16 cellular contexts compared by ENCODE assay signal in genomic region chr10:77291596-77292505, GRCh38.
DNase-seq lines count a peak whose midpoint lies in the region; ATAC-seq and TF ChIP-seq lines count a peak whose summit lies in the region.
"Had no signal": no experiment of that assay in that cellular context is flagged by ENCODE, and none has a peak within 500 bp of the region (broad histone marks: within the 10 kb centered on the region; RNA-seq: fewer than 3 reads in every experiment).

No MANE protein-coding gene starts in this region.

- H3K36me3 Mint-ChIP-seq in GM23338 (ENCODE audit: low read depth) = no peaks in the 10 kb centered on the region; the same call in 2 of the 3 replicates

- H3K27me3 Mint-ChIP-seq in GM23338 (ENCODE audit: insufficient read depth, low read depth, poor library complexity) = peaks cover 5% of the 10 kb centered on the region

- TF ChIP-seq CTCF in GM23338 (conservative IDR thresholded peaks at IDR 0.05; ENCODE audit: low read depth in 2 of 2) = no peak
- no peak for TF ChIP-seq CTCF in SK-N-SH (IDR thresholded peaks at IDR 0.05)
- no peak for TF ChIP-seq CTCF in tibial artery (IDR thresholded peaks at IDR 0.05)
- no peak for TF ChIP-seq CTCF in psoas muscle (IDR thresholded peaks at IDR 0.05)

- no peaks in the 10 kb centered on the region for H3K9me3 Mint-ChIP-seq in GM23338

- H3K27ac Mint-ChIP-seq in GM23338 = no peak overlapping the region

- H3K4me3 Mint-ChIP-seq in GM23338 = no peak overlapping the region

- no peaks in the 10 kb centered on the region for H3K9me3 ChIP-seq in SK-N-SH
- H3K9me3 ChIP-seq in tibial artery = no peaks in the 10 kb centered on the region
- no peaks in the 10 kb centered on the region for H3K9me3 ChIP-seq in psoas muscle
- H3K9me3 ChIP-seq: adrenal gland had no signal

- no peak for DNase-seq in GM23338 (ENCODE audit: low spot score)
- no peak for DNase-seq in SK-N-SH
- DNase-seq in iPS-NIHi7 (ENCODE audit: extremely low spot score) = peak; percentile 29
- DNase-seq in tibial artery = no peak
- DNase-seq in psoas muscle = no peak
- DNase-seq in NCI-H1930 (lab: John Stamatoyannopoulos, UW) = no peak
- DNase-seq: activated T-cell treated with anti-CD3 and anti-CD28 coated beads, Interleukin-2, amount 50 U/mL, for 1 hour; adrenal gland; dermis blood vessel endothelial cell; NCI-H1105; NCI-H510A treated with DMSO at 0.1 percent for 48 hours; right cardiac atrium; stimulated activated naive CD4-positive, alpha-beta T cell treated with Interleukin-2 at 50 U/mL for 16 hours; T-helper 2 cell had no signal

- H3K4me2 ChIP-seq in GM23338 = no peak overlapping the region
- H3K4me2 ChIP-seq in SK-N-SH = peak overlapping the region; percentile 63; the same call in 1 of the 2 replicates

- H3K4me1 ChIP-seq in GM23338 (ENCODE audit: insufficient read depth) = peaks cover 46% of the 10 kb centered on the region
- peaks cover 27 to 54% of the 10 kb centered on the region in 2 experiments for H3K4me1 ChIP-seq in SK-N-SH (ENCODE audit: control insufficient read depth in 1 of 2, insufficient read depth in 2 of 2, low read depth in 1 of 2, low read length in 1 of 2)
- peaks cover 0 to 79% (median 41%) of the 10 kb centered on the region in 4 donors for H3K4me1 ChIP-seq in tibial artery
- peaks cover 12% of the 10 kb centered on the region for H3K4me1 ChIP-seq in psoas muscle
- H3K4me1 ChIP-seq: adrenal gland had no signal

- H3K36me3 ChIP-seq in GM23338 (ENCODE audit: insufficient read depth) = no peaks in the 10 kb centered on the region
- H3K36me3 ChIP-seq in SK-N-SH (replicated peaks in 1 of 2; ENCODE audit: control insufficient read depth in 1 of 2, insufficient read depth in 2 of 2, low read length in 1 of 2) = no peaks in the 10 kb centered on the region
- no peaks in the 10 kb centered on the region for H3K36me3 ChIP-seq in tibial artery
- no peaks in the 10 kb centered on the region for H3K36me3 ChIP-seq in psoas muscle (ENCODE audit: insufficient read depth in 1 of 2, low read depth in 1 of 2)
- H3K36me3 ChIP-seq: adrenal gland had no signal

- H3K27me3 ChIP-seq in GM23338 (ENCODE audit: insufficient read depth) (no peaks in the 10 kb centered on the region), SK-N-SH (ENCODE audit: insufficient read depth) (no peaks in the 10 kb centered on the region), tibial artery (no peaks in the 10 kb centered on the region), psoas muscle (ENCODE audit: insufficient read depth in 3 of 3, low read length in 2 of 3) (no peaks in the 10 kb centered on the region)
- H3K27me3 ChIP-seq: adrenal gland had no signal

- peaks cover 10% of the 10 kb centered on the region; the same call in 1 of the 2 replicates for H3K9me2 ChIP-seq in GM23338 (ENCODE audit: insufficient read depth)
- H3K9me2 ChIP-seq in SK-N-SH = no peaks in the 10 kb centered on the region

- H3K79me2 ChIP-seq in GM23338 (replicated peaks; ENCODE audit: insufficient read depth) = no peaks in the 10 kb centered on the region
- H3K79me2 ChIP-seq in SK-N-SH (ENCODE audit: insufficient read depth) = peaks cover 8% of the 10 kb centered on the region; the same call in 1 of the 2 replicates

- POLR2A ChIA-PET in SK-N-SH (lab: Yijun Ruan, JAX) = no interaction called here

- peak overlapping the region; percentile 76; the same call in 1 of the 2 replicates for H3K9ac ChIP-seq in SK-N-SH

- intact Hi-C loops in tibial artery (cut with DNase I; ENCODE audit: low total_unique reads) = no loop called here
- intact Hi-C loops in psoas muscle (cut with DNase I) = no loop called here

- CTCF ChIA-PET in SK-N-SH (lab: Yijun Ruan, JAX) = interaction anchor here (0.9 to 1.3 kb wide), 3 partner anchors 10 to 126 kb away, joined by 3 read pairs; no protein-coding TSS in a partner anchor

- H3K4me1 Mint-ChIP-seq in GM23338 = peaks cover 49% of the 10 kb centered on the region

- ATAC-seq in GM23338 (peak; percentile 43), psoas muscle (no peak), GM18873 (IDR thresholded peaks at IDR 0.05; ENCODE audit: low FRiP score, unreplicated experiment) (no peak)
- ATAC-seq: HepG2, right cardiac atrium had no signal

- no peak overlapping the region for H3K27ac ChIP-seq in GM23338 (ENCODE audit: low read depth)
- H3K27ac ChIP-seq in SK-N-SH (ENCODE audit: low read depth in 2 of 2, low read length in 1 of 2) = peak overlapping the region; percentile 87 to 95; a peak in 3 of 4 replicates
- H3K27ac ChIP-seq in tibial artery = peak overlapping the region; percentile 18 to 21
- no peak overlapping the region for H3K27ac ChIP-seq in psoas muscle
- H3K27ac ChIP-seq: adrenal gland had no signal

- WGBS in SK-N-SH (ENCODE audit: low lambda C conversion rate) = 70% methylated on average over 7 of the region's 10 CpGs
- WGBS in psoas muscle, 3 donors = 71 to 76% (median 75%) methylated on average over 10 of the region's 10 CpGs

- H4K20me1 ChIP-seq in GM23338 (replicated peaks; ENCODE audit: insufficient read depth) = no peaks in the 10 kb centered on the region
- no peaks in the 10 kb centered on the region for H4K20me1 ChIP-seq in SK-N-SH (ENCODE audit: insufficient read depth)

- no peak overlapping the region for H3K4me3 ChIP-seq in GM23338
- no peak overlapping the region for H3K4me3 ChIP-seq in SK-N-SH (ENCODE audit: low read depth in 2 of 2, low read length in 1 of 2)
- no peak overlapping the region for H3K4me3 ChIP-seq in tibial artery
- H3K4me3 ChIP-seq in psoas muscle = no peak overlapping the region
- H3K4me3 ChIP-seq: adrenal gland had no signal

- no peak for TF ChIP-seq EP300 in SK-N-SH (IDR thresholded peaks at IDR 0.05; ENCODE audit: borderline replicate concordance in 1 of 2, low read depth in 1 of 2, low read length in 1 of 2)

- H2AFZ ChIP-seq in GM23338 (no peak overlapping the region), SK-N-SH (ENCODE audit: low read depth) (no peak overlapping the region; the same call in 1 of the 2 replicates)

- no peak for TF ChIP-seq RAD21 in SK-N-SH (IDR thresholded peaks at IDR 0.05; ENCODE audit: low read length)

- no peaks in the 10 kb centered on the region for H3F3A ChIP-seq in GM23338 (replicated peaks; ENCODE audit: low read depth)
- H3F3A ChIP-seq in SK-N-SH (replicated peaks; ENCODE audit: insufficient read depth) = peaks cover 31% of the 10 kb centered on the region

TF ChIP-seq in GM23338, 12 proteins besides CTCF, POLR2A, EP300 and RAD21 (continues in another document):
- TF ChIP-seq ZNF331 (CRISPR knock-in tag; IDR thresholded peaks at IDR 0.05; ENCODE audit: low read depth) (no peak), JUNB (IDR thresholded peaks at IDR 0.05; ENCODE audit: unreplicated experiment) (no peak), ZNF114 (CRISPR knock-in tag; IDR thresholded peaks at IDR 0.05) (no peak), ETS1 (IDR thresholded peaks at IDR 0.05) (no peak), NANOG (IDR thresholded peaks at IDR 0.05; ENCODE audit: borderline replicate concordance) (no peak), EZH2 (IDR thresholded peaks at IDR 0.05; ENCODE audit: low read depth, unreplicated experiment) (no peak), STAT1 (IDR thresholded peaks at IDR 0.05; ENCODE audit: unreplicated experiment) (no peak), POLR2AphosphoS5 (IDR thresholded peaks at IDR 0.05; ENCODE audit: low read depth) (no peak)

TF ChIP-seq in SK-N-SH, 30 proteins besides CTCF, POLR2A, EP300 and RAD21:
- no peak for TF ChIP-seq FOSL2 (IDR thresholded peaks at IDR 0.05; ENCODE audit: borderline replicate concordance, low read depth)
- no peak for TF ChIP-seq JUND (IDR thresholded peaks at IDR 0.05)
- no peak for TF ChIP-seq CHD2 (IDR thresholded peaks at IDR 0.05; ENCODE audit: low read length, partially characterized antibody)
- no peak for TF ChIP-seq PBX3 (IDR thresholded peaks at IDR 0.05)
- 0 out of 2 replicates have a peak, but pooled peaks have one; percentile 11 for TF ChIP-seq TEAD4 (IDR thresholded peaks at IDR 0.05; ENCODE audit: borderline replicate concordance, insufficient read depth)
- no peak for TF ChIP-seq YY1 (IDR thresholded peaks at IDR 0.05; ENCODE audit: low read depth)
- no peak for TF ChIP-seq SMC3 (IDR thresholded peaks at IDR 0.05; ENCODE audit: low read depth, low read length)

Comparison
In these comparisons a context has a peak if more than half of its experiments do, and no peak if none do; other contexts are left out.
1. H3K27ac ChIP-seq: peak in SK-N-SH (2 of 2) and tibial artery (2 of 2); none in GM23338 (single experiment) and psoas muscle (single experiment).